ENCODE assay signal across 8 cellular contexts in genomic region chr2:56183643-56184499, GRCh38. TPM values are rescaled to one million over a fixed set of nuclear protein-coding genes. Genes with fewer than 3 reads are reported as not detected.
A peak's percentile ranks its signal among the peaks of the same experiment; 100 is the strongest.
DNase-seq lines count a peak whose midpoint lies in the region; ATAC-seq and TF ChIP-seq lines count a peak whose summit lies in the region.

TSS of gene CCDC85A (plus strand) at chr2:56183990. CDS start at chr2:56184625, 635 bp downstream.

- peaks cover 2 to 15% (median 14%) of the 10 kb centered on the region in 3 donors for H3K4me1 Mint-ChIP-seq in CD8-positive, alpha-beta memory T cell
- H3K4me1 Mint-ChIP-seq in activated CD8-positive, alpha-beta T cell treated with anti-CD3 and anti-CD28 coated beads for 36 hours (ENCODE audit: low read depth): peaks cover 6% of the 10 kb centered on the region
- H3K4me1 Mint-ChIP-seq in endodermal cell: peaks cover 17% of the 10 kb centered on the region

- WGBS in endodermal cell (ENCODE audit: insufficient coverage in 1 of 2, insufficient read length in 1 of 2), 2 experiments: 0 to 2% methylated on average over 11 to 86 of the region's 86 CpGs
- WGBS in mesendoderm (ENCODE audit: extremely low coverage, insufficient coverage, low lambda C conversion rate): no CpG with 5 or more reads among the region's 86 CpGs

- no peak within 1 kb of the TSS for H4K8ac ChIP-seq in mesendoderm (ENCODE audit: low read depth, low read length)

- peak within 1 kb of the TSS; percentile 71 for H3K4me2 ChIP-seq in mesendoderm (ENCODE audit: low read length)

- no peaks in the 10 kb centered on the region for H3K79me1 ChIP-seq in mesendoderm (ENCODE audit: low read length)

- DNase-seq in CD8-positive, alpha-beta memory T cell: peak in 2 of 5 donors; percentile 13 to 15
- DNase-seq in NCI-H526 (lab: John Stamatoyannopoulos, UW) (peak; percentile 80 to 93), endodermal cell (peak; percentile 96), mesendoderm (peak; percentile 85)
- peak; percentile 78 for DNase-seq in activated CD8-positive, alpha-beta T cell treated with anti-CD3 and anti-CD28 coated beads for 36 hours
- peak; percentile 32 for DNase-seq in stimulated activated CD8-positive, alpha-beta memory T cell treated with anti-CD3 and anti-CD28 coated beads, Interleukin-12 subunit alpha, Interleukin-12 subunit beta, amount 100 ng/mL, for 24 hours (ENCODE audit: extremely low read depth)

- no peak within 1 kb of the TSS for H2AK5ac ChIP-seq in mesendoderm (ENCODE audit: low read length)

- H3K9me3 Mint-ChIP-seq in CD8-positive, alpha-beta memory T cell: peaks cover 0 to 7% (median 5%) of the 10 kb centered on the region in 5 donors
- H3K9me3 Mint-ChIP-seq in activated CD8-positive, alpha-beta T cell treated with anti-CD3 and anti-CD28 coated beads for 36 hours: no peaks in the 10 kb centered on the region
- peaks cover 1% of the 10 kb centered on the region for H3K9me3 Mint-ChIP-seq in endodermal cell

- H4K5ac ChIP-seq in mesendoderm (ENCODE audit: low read length): no peak within 1 kb of the TSS

- no peak within 1 kb of the TSS for H3K18ac ChIP-seq in mesendoderm (ENCODE audit: low read length)

- no peak within 1 kb of the TSS for H3K9ac ChIP-seq in endodermal cell (ENCODE audit: extremely low read depth, low read length, poor library complexity, severe bottlenecking)
- peak within 1 kb of the TSS; percentile 34 for H3K9ac ChIP-seq in mesendoderm (ENCODE audit: low read length)

- no peaks in the 10 kb centered on the region for H3K9me3 ChIP-seq in CD8-positive, alpha-beta memory T cell (ENCODE audit: low read length)
- H3K9me3 ChIP-seq in endodermal cell (ENCODE audit: control insufficient read depth, low read length): no peaks in the 10 kb centered on the region

- H2BK5ac ChIP-seq in mesendoderm (ENCODE audit: low read length): no peak within 1 kb of the TSS

- peaks cover 0 to 2% (median 0%) of the 10 kb centered on the region in 3 donors for H3K36me3 Mint-ChIP-seq in CD8-positive, alpha-beta memory T cell
- H3K36me3 Mint-ChIP-seq in activated CD8-positive, alpha-beta T cell treated with anti-CD3 and anti-CD28 coated beads for 36 hours (ENCODE audit: low read depth): no peaks in the 10 kb centered on the region
- no peaks in the 10 kb centered on the region for H3K36me3 Mint-ChIP-seq in endodermal cell (ENCODE audit: low read depth)

- CTCF ChIA-PET in CD8-positive, alpha-beta memory T cell (lab: Charles Lee): interaction anchor here (1.0 kb wide), 1 partner anchor 36 kb away, joined by 3 read pairs; no protein-coding TSS in a partner anchor
- CTCF ChIA-PET in activated CD8-positive, alpha-beta T cell treated with anti-CD3 and anti-CD28 coated beads for 36 hours (lab: Charles Lee): interaction anchor here (0.6 to 1.9 kb wide), 22 partner anchors 10 to 1334 kb away, joined by 3 to 11 read pairs (median 4); no protein-coding TSS in a partner anchor

- H3K23ac ChIP-seq in mesendoderm (ENCODE audit: low read length): no peak within 1 kb of the TSS

- no peak within 1 kb of the TSS for H3K4me3 ChIP-seq in CD8-positive, alpha-beta memory T cell (ENCODE audit: low read length)
- H3K4me3 ChIP-seq in endodermal cell (ENCODE audit: low read length) (peak within 1 kb of the TSS; percentile 68), mesendoderm (ENCODE audit: low read length) (peak within 1 kb of the TSS; percentile 32)

- peak within 1 kb of the TSS in 5 of 7 donors; percentile 36 to 75 (median 49) for H3K4me3 Mint-ChIP-seq in CD8-positive, alpha-beta memory T cell
- H3K4me3 Mint-ChIP-seq in activated CD8-positive, alpha-beta T cell treated with anti-CD3 and anti-CD28 coated beads for 36 hours: no peak within 1 kb of the TSS
- peak within 1 kb of the TSS; percentile 62 for H3K4me3 Mint-ChIP-seq in endodermal cell

- no peaks in the 10 kb centered on the region for H3K79me2 ChIP-seq in mesendoderm (ENCODE audit: control insufficient read depth, insufficient read depth, low read length)

- H3K27me3 ChIP-seq in CD8-positive, alpha-beta memory T cell (ENCODE audit: insufficient read depth, low read length, poor library complexity, severe bottlenecking): peaks cover 13% of the 10 kb centered on the region
- H3K27me3 ChIP-seq in endodermal cell (ENCODE audit: control insufficient read depth, insufficient read depth, low read length, poor library complexity, severe bottlenecking): peaks cover 96% of the 10 kb centered on the region
- peaks cover 28% of the 10 kb centered on the region for H3K27me3 ChIP-seq in mesendoderm (ENCODE audit: insufficient read depth, low read length, poor library complexity)

- POLR2A ChIA-PET in CD8-positive, alpha-beta memory T cell (lab: Charles Lee): no interaction called here
- POLR2A ChIA-PET in activated CD8-positive, alpha-beta T cell treated with anti-CD3 and anti-CD28 coated beads for 36 hours (lab: Charles Lee): interaction anchor here (0.6 to 0.9 kb wide), 2 partner anchors 16 to 220 kb away, joined by 3 read pairs; no protein-coding TSS in a partner anchor

- no peak within 1 kb of the TSS for H2BK15ac ChIP-seq in mesendoderm (replicated peaks; ENCODE audit: low read depth)

- peak within 1 kb of the TSS; percentile 37 for H3K56ac ChIP-seq in mesendoderm (ENCODE audit: low read length)

- intact Hi-C loops in activated CD8-positive, alpha-beta T cell treated with anti-CD3 and anti-CD28 coated beads for 36 hours (cut with micrococcal nuclease): loop anchor here (5.0 to 10.0 kb wide), 2 partner anchors 561 to 1333 kb away; no protein-coding TSS in a partner anchor

- H3K4ac ChIP-seq in mesendoderm (ENCODE audit: low read depth, low read length): no peak within 1 kb of the TSS

- no peak within 1 kb of the TSS for H2BK120ac ChIP-seq in mesendoderm (ENCODE audit: low read depth, low read length)

- no peak within 1 kb of the TSS for H3K27ac Mint-ChIP-seq in CD8-positive, alpha-beta memory T cell
- H3K27ac Mint-ChIP-seq in activated CD8-positive, alpha-beta T cell treated with anti-CD3 and anti-CD28 coated beads for 36 hours: no peak within 1 kb of the TSS
- no peak within 1 kb of the TSS for H3K27ac Mint-ChIP-seq in endodermal cell

- peak; percentile 83 for TF ChIP-seq CTCF in activated CD8-positive, alpha-beta T cell treated with anti-CD3 and anti-CD28 coated beads for 36 hours (IDR thresholded peaks at IDR 0.05)
- peak; percentile 96 for TF ChIP-seq CTCF in endodermal cell (conservative IDR thresholded peaks at IDR 0.05)

- H3K27ac ChIP-seq in CD8-positive, alpha-beta memory T cell (ENCODE audit: low read depth, low read length): no peak within 1 kb of the TSS
- H3K27ac ChIP-seq in endodermal cell (ENCODE audit: low read depth, low read length) (no peak within 1 kb of the TSS), mesendoderm (ENCODE audit: low read depth, low read length) (no peak within 1 kb of the TSS)

- H3K27me3 Mint-ChIP-seq in CD8-positive, alpha-beta memory T cell: peaks cover 44 to 72% of the 10 kb centered on the region in 2 donors
- peaks cover 41% of the 10 kb centered on the region for H3K27me3 Mint-ChIP-seq in activated CD8-positive, alpha-beta T cell treated with anti-CD3 and anti-CD28 coated beads for 36 hours
- peaks cover 94% of the 10 kb centered on the region for H3K27me3 Mint-ChIP-seq in endodermal cell (ENCODE audit: insufficient read depth)

- no peaks in the 10 kb centered on the region for H3K4me1 ChIP-seq in CD8-positive, alpha-beta memory T cell (ENCODE audit: insufficient read depth, low read length)
- H3K4me1 ChIP-seq in endodermal cell (ENCODE audit: control insufficient read depth, insufficient read depth, low read length): no peaks in the 10 kb centered on the region
- peaks cover 2% of the 10 kb centered on the region for H3K4me1 ChIP-seq in mesendoderm (ENCODE audit: control insufficient read depth, low read depth, low read length)

- ATAC-seq in GM19452 (IDR thresholded peaks at IDR 0.05; ENCODE audit: unreplicated experiment) (peak; percentile 89), HG03521 (IDR thresholded peaks at IDR 0.05; ENCODE audit: unreplicated experiment) (peak; percentile 97)
- peak; percentile 96 for ATAC-seq in activated CD8-positive, alpha-beta T cell treated with anti-CD3 and anti-CD28 coated beads for 36 hours

- no peaks in the 10 kb centered on the region for H3K36me3 ChIP-seq in CD8-positive, alpha-beta memory T cell (ENCODE audit: insufficient read depth, low read length)
- H3K36me3 ChIP-seq in endodermal cell (ENCODE audit: control insufficient read depth, insufficient read depth, low read length) (no peaks in the 10 kb centered on the region), mesendoderm (ENCODE audit: control insufficient read depth, insufficient read depth, low read length) (no peaks in the 10 kb centered on the region)

RNA-seq across cellular contexts. Expression of gene CCDC85A, which starts in this region (rescaled TPM):
- total RNA-seq in CD8-positive, alpha-beta memory T cell: not detected
- not detected for polyA plus RNA-seq in CD8-positive, alpha-beta memory T cell
- total RNA-seq in activated CD8-positive, alpha-beta T cell treated with anti-CD3 and anti-CD28 coated beads for 36 hours: not detected
- total RNA-seq in endodermal cell: under 1 TPM; 0.18 to 0.86 TPM
- polyA plus RNA-seq in endodermal cell (2013, experiment 1 of 2): 0.36 TPM
- polyA plus RNA-seq in endodermal cell (2013, experiment 2 of 2): 0.62 TPM
- polyA plus RNA-seq in mesendoderm (2013, experiment 1 of 2): 0.03 TPM
- polyA plus RNA-seq in mesendoderm (2013, experiment 2 of 2): 0.03 TPM

Comparison
In these comparisons a context has a peak if more than half of its experiments do, and no peak if none do; other contexts are left out.
1. Peak in DNase-seq and ATAC-seq in activated CD8-positive, alpha-beta T cell treated with anti-CD3 and anti-CD28 coated beads for 36 hours; RNA of the gene not detected or under 1 TPM.
2. Peak in DNase-seq and H3K4me3 ChIP-seq in endodermal cell; RNA of the gene not detected or under 1 TPM.